Comparison of ENCODE assay signal across 25 cellular contexts in the genomic region with DNA sequence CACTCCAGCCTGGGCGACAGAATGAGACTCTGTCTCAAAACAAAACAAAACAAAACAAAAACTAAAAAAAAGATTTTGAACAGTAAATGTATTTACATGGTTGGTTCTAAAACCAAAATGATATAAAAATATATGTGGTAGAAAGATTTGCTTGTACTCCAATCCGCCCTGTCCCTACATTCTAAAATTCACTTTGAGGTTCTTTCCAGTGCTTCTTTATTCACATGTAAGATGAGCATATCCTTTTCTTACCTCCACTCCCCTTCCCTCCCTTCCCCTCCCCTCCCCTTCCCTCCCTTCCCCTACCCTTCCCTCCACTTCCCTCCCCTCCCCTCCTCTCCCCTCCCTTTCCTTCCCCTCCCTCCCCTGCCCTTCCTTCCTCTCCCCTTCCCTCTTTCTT.
"Had no signal": no experiment of that assay in that cellular context is flagged by ENCODE, and none has a peak within 500 bp of the region (broad histone marks: within the 10 kb centered on the region; RNA-seq: fewer than 3 reads in every experiment).

No MANE protein-coding gene starts in this region.

- H3K4me3 ChIP-seq: coronary artery, esophagus squamous epithelium, gastroesophageal sphincter, heart left ventricle, hepatocyte, left lung, lower lobe of right lung, mucosa of descending colon had no signal

- ATAC-seq: effector memory CD8-positive, alpha-beta T cell; esophagus mucosa; gastroesophageal sphincter; heart left ventricle; left cardiac atrium; left lung; left ventricle myocardium superior; lower lobe of right lung; mucosa of descending colon had no signal

- H3K27ac ChIP-seq: coronary artery, epithelial cell of prostate, esophagus squamous epithelium, gastroesophageal sphincter, heart left ventricle, hepatocyte, left lung, lower lobe of right lung had no signal

- FAIRE-seq: colon, endometrium, islet of Langerhans, keratinocyte had no signal

- DNase-seq: effector CD8-positive, alpha-beta T cell; effector memory CD8-positive, alpha-beta T cell; endodermal cell; erythroblast; esophagus squamous epithelium; foreskin fibroblast; foreskin melanocyte; heart left ventricle; hypothalamus; left lung; left ventricle myocardium superior; lower lobe of right lung; mesenchymal stem cell; mucosa of descending colon had no signal

- H3K4me1 Mint-ChIP-seq: mesothelial cell of epicardium had no signal

- H3K79me2 ChIP-seq: hepatocyte had no signal

- H3K36me3 ChIP-seq: esophagus squamous epithelium, gastroesophageal sphincter, heart left ventricle, left lung, lower lobe of right lung had no signal

- H3K27me3 Mint-ChIP-seq: effector memory CD8-positive, alpha-beta T cell had no signal

- H3K4me3 Mint-ChIP-seq: endodermal cell, mesothelial cell of epicardium had no signal

- H3K4me2 ChIP-seq: hepatocyte had no signal

- H3K9me3 ChIP-seq: esophagus squamous epithelium, gastroesophageal sphincter, heart left ventricle, left lung, lower lobe of right lung, mucosa of descending colon had no signal

- H3K36me3 Mint-ChIP-seq: mesothelial cell of epicardium had no signal

- H2AFZ ChIP-seq: hepatocyte had no signal

- H3K27ac Mint-ChIP-seq: endodermal cell, mesothelial cell of epicardium had no signal

- H3K9me3 Mint-ChIP-seq: effector memory CD8-positive, alpha-beta T cell; endodermal cell; mesothelial cell of epicardium had no signal

- H3K27me3 ChIP-seq: hepatocyte had no signal
